ENCODE assay signal across 12 cellular contexts in the genomic region with DNA sequence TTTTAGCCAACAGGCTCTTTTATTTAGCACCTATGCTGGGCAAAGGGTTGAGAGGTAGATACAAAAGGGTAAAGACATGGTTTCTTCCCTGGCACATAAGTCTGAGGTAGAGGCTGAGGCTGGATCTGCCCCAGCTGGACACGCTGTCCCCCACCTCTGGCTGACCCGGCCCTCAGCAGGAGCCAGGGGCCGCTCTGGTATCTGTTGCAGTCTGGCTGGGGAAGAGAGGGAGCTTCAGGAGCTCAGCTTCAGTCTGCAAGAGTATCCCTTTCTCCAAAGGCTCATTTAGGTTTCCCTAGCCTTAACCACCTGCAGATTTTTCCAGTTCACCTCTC. TPM values are rescaled to one million over a fixed set of nuclear protein-coding genes. Genes with fewer than 3 reads are reported as not detected.
DNase-seq lines count a peak whose midpoint lies in the region; ATAC-seq, FAIRE-seq and TF ChIP-seq lines count a peak whose summit lies in the region.
"Had no signal": no experiment of that assay in that cellular context is flagged by ENCODE, and none has a peak within 500 bp of the region (broad histone marks: within the 10 kb centered on the region; RNA-seq: fewer than 3 reads in every experiment).

No MANE protein-coding gene starts in this region.

- no peaks in the 10 kb centered on the region for H3K36me3 ChIP-seq in SK-N-MC (ENCODE audit: insufficient read depth, low read length)
- H3K36me3 ChIP-seq: thoracic aorta had no signal

- no peak overlapping the region for H3K9ac ChIP-seq in SK-N-MC (ENCODE audit: insufficient read length)

- no peak overlapping the region for H3K4me3 ChIP-seq in SK-N-MC

- no peak for FAIRE-seq in H54 (lab: Jason Lieb, UNC)

- no peak for TF ChIP-seq POLR2A in H54 (IDR thresholded peaks at IDR 0.05; ENCODE audit: low read depth, low read length)

- TF ChIP-seq CTCF in progenitor cell of endocrine pancreas (IDR thresholded peaks at IDR 0.05; ENCODE audit: unreplicated experiment), result no peak

- no peaks in the 10 kb centered on the region for H3K9me3 Mint-ChIP-seq in T-helper 1 cell treated with Interleukin-12 subunit alpha and Interleukin-12 subunit beta and Interleukin-4 antibody, amounts not matched to agents 30 μg/mL and 1 μg/mL, for 36 hours
- H3K9me3 Mint-ChIP-seq in progenitor cell of endocrine pancreas (ENCODE audit: low read depth), result no peaks in the 10 kb centered on the region

- H3K27me3 Mint-ChIP-seq in T-helper 1 cell treated with Interleukin-12 subunit alpha and Interleukin-12 subunit beta and Interleukin-4 antibody, amounts not matched to agents 30 μg/mL and 1 μg/mL, for 36 hours (ENCODE audit: low read depth), result no peaks in the 10 kb centered on the region
- peaks cover 6% of the 10 kb centered on the region for H3K27me3 Mint-ChIP-seq in progenitor cell of endocrine pancreas

- peak overlapping the region; percentile 82 for H3K27ac ChIP-seq in SK-N-MC
- peak overlapping the region; percentile 66 for H3K27ac ChIP-seq in epithelial cell of prostate
- H3K27ac ChIP-seq: HL-60, thoracic aorta had no signal

- H3K4me1 Mint-ChIP-seq in T-helper 1 cell treated with Interleukin-12 subunit alpha and Interleukin-12 subunit beta and Interleukin-4 antibody, amounts not matched to agents 30 μg/mL and 1 μg/mL, for 36 hours (ENCODE audit: low read depth), result peaks cover 21% of the 10 kb centered on the region
- H3K4me1 Mint-ChIP-seq in progenitor cell of endocrine pancreas (ENCODE audit: low read depth), result peaks cover 47% of the 10 kb centered on the region

- no peaks in the 10 kb centered on the region for H3K9me3 ChIP-seq in SK-N-MC (ENCODE audit: low read depth, low read length)
- H3K9me3 ChIP-seq: thoracic aorta had no signal

- peak overlapping the region; percentile 89 for H3K27ac Mint-ChIP-seq in T-helper 1 cell treated with Interleukin-12 subunit alpha and Interleukin-12 subunit beta and Interleukin-4 antibody, amounts not matched to agents 30 μg/mL and 1 μg/mL, for 36 hours
- H3K27ac Mint-ChIP-seq in progenitor cell of endocrine pancreas, result peak overlapping the region; percentile 79

- DNase-seq in T-helper 1 cell (no peak), SK-N-MC (ENCODE audit: low read depth, low spot score) (no peak), epithelial cell of prostate (ENCODE audit: low read depth, low spot score) (no peak), progenitor cell of endocrine pancreas (ENCODE audit: low spot score, unreplicated experiment) (no peak), H54 (ENCODE audit: insufficient read length, low spot score) (no peak), activated gamma-delta T cell (lab: John Stamatoyannopoulos, UW) (no peak)
- DNase-seq: HCEC 1CT had no signal

- no peaks in the 10 kb centered on the region for H3K36me3 Mint-ChIP-seq in T-helper 1 cell treated with Interleukin-12 subunit alpha and Interleukin-12 subunit beta and Interleukin-4 antibody, amounts not matched to agents 30 μg/mL and 1 μg/mL, for 36 hours (ENCODE audit: low read depth)
- peaks cover 2% of the 10 kb centered on the region for H3K36me3 Mint-ChIP-seq in progenitor cell of endocrine pancreas (ENCODE audit: insufficient read depth)

- ATAC-seq in HG03521 (IDR thresholded peaks at IDR 0.05; ENCODE audit: unreplicated experiment), result no peak

- H3K4me3 Mint-ChIP-seq in T-helper 1 cell treated with Interleukin-12 subunit alpha and Interleukin-12 subunit beta and Interleukin-4 antibody, amounts not matched to agents 30 μg/mL and 1 μg/mL, for 36 hours, result peak overlapping the region; percentile 71
- H3K4me3 Mint-ChIP-seq in progenitor cell of endocrine pancreas (ENCODE audit: low read depth), result no peak overlapping the region

RNA-seq across cellular contexts. Expression of gene BLACAT1, which starts 14.2 kb away (rescaled TPM):
- 6.3 and 6.7 TPM in 2 replicates for total RNA-seq in progenitor cell of endocrine pancreas
- total RNA-seq: glomerular endothelial cell, thoracic aorta had no signal

RNA-seq across cellular contexts. Expression of gene LEMD1, which starts 19.8 kb away (rescaled TPM):
- total RNA-seq in progenitor cell of endocrine pancreas, result 13.9 and 15.2 TPM in 2 replicates
- total RNA-seq: glomerular endothelial cell, thoracic aorta had no signal
